In the genomic region with DNA sequence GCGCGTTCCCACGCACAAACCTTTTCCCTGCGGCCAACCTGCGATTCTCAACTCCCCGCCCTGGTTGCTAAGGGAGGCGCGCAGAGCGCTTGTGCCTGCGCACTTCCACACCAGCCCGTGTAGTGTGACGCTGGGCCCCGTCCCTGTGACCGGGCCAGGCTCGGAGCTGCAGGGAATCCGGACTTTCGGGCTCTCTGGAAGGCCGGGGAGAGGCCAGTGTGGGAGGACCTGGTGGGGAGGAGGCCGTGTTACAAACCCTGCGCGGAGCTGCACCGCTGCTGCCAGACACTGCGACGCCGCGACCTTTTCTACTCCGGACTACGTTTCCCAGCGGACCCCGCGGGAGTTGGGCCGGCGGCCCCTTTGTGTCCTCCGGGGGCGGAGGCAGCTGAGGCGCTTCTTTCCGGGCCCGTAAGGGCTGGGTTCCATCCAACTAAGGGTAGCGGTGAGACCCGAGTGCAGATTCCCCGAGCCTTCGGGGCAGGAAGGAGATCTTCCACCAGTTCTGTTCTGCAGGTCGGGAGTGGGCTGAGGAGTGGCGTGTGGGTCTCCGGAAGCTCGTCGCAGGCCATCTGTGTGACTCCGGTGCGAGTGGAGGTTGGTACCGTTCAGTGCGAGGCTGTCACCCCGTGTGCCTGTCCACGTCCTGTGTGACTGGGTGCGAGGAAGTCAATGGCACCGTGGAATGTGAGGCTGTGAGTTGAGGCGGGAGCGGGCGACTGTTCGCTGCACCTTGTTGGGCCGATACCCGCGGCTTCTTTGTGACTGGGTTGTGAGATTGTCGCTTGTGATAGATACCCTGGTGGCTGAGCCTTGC, we compare ENCODE assay signal across 8 cellular contexts.
A peak's percentile ranks its signal among the peaks of the same experiment; 100 is the strongest.
DNase-seq lines count a peak whose midpoint lies in the region; ATAC-seq and TF ChIP-seq lines count a peak whose summit lies in the region.

A gene (plus strand): TSS at position 396 of the 817 bp plus-strand sequence. CDS start 999 bp downstream, outside the sequence.

- no peak within 1 kb of the TSS for H3K9ac ChIP-seq in MM.1S (ENCODE audit: low read length)

- H3K36me3 ChIP-seq in MM.1S (replicated peaks; ENCODE audit: insufficient read depth, low read length), result no peaks in the 10 kb centered on the region

- no peaks in the 10 kb centered on the region for H3K9me3 ChIP-seq in MM.1S (replicated peaks; ENCODE audit: insufficient read depth, low read length)

- no peaks in the 10 kb centered on the region for H3K79me2 ChIP-seq in MM.1S (ENCODE audit: low read length)

- H3K4me2 ChIP-seq in MM.1S (ENCODE audit: low read depth, low read length), result no peak within 1 kb of the TSS

- H3K27ac ChIP-seq in MM.1S (ENCODE audit: low read length), result no peak within 1 kb of the TSS

- peak; percentile 64 for ATAC-seq in GM18498 (IDR thresholded peaks at IDR 0.05; ENCODE audit: unreplicated experiment)
- peak; percentile 46 for ATAC-seq in HG02943 (IDR thresholded peaks at IDR 0.05; ENCODE audit: low read depth, unreplicated experiment)

- no peaks in the 10 kb centered on the region for H3K9me2 ChIP-seq in MM.1S (replicated peaks; ENCODE audit: insufficient read depth, low read length)

- no peaks in the 10 kb centered on the region for H4K20me1 ChIP-seq in MM.1S (ENCODE audit: insufficient read depth, low read length)

- DNase-seq in NCI-H2171 treated with DMSO at 0.1 percent for 48 hours (lab: John Stamatoyannopoulos, UW) (peak; percentile 88), islet precursor cell (peak; percentile 94), MM.1S (no peak)
- DNase-seq in activated CD4-positive, CD25-positive, alpha-beta regulatory T cell (lab: John Stamatoyannopoulos, UW), result peak; percentile 66 to 82 (median 72)
- peak; percentile 87 for DNase-seq in central memory CD4-positive, alpha-beta T cell
- DNase-seq in stimulated activated CD4-positive, alpha-beta T cell treated with anti-CD3 and anti-CD28 coated beads, Interleukin-12 subunit alpha, Interleukin-12 subunit beta, amount 100 ng/mL, for 24 hours (ENCODE audit: low read depth in 2 of 2), result peak; percentile 76

- no peaks in the 10 kb centered on the region for H3K4me1 ChIP-seq in MM.1S (ENCODE audit: low read length)

- no peak for TF ChIP-seq CTCF in MM.1S (IDR thresholded peaks at IDR 0.05; ENCODE audit: low read length)

- no peaks in the 10 kb centered on the region for H3K27me3 ChIP-seq in MM.1S (replicated peaks; ENCODE audit: insufficient read depth, low read length)

- H3K4me3 ChIP-seq in MM.1S (ENCODE audit: low read length), result no peak within 1 kb of the TSS; the same call in 1 of the 2 replicates

- H2AFZ ChIP-seq in MM.1S (ENCODE audit: low read length), result no peak within 1 kb of the TSS

- no peaks in the 10 kb centered on the region for H3F3A ChIP-seq in MM.1S (ENCODE audit: insufficient read depth, low read length)
